12 cellular contexts compared by ENCODE assay signal in the genomic region with DNA sequence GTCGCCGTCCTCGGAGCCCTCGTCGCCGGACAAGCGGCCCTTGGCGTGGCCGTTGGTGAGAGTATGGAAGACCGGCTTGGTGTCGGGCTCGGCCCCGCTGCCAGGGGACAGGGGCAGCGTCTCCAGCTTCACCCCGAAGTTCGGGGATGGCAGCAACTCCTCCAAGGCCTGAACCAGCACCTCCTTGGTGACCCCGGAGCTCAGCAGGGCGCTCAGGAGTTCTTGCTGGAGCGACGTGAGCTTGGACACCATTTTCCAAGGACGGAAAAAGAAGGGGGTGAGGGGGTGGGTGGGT. TPM values are rescaled to one million over a fixed set of nuclear protein-coding genes. Genes with fewer than 3 reads are reported as not detected.
DNase-seq lines count a peak whose midpoint lies in the region; ATAC-seq and TF ChIP-seq lines count a peak whose summit lies in the region.
"Had no signal": no experiment of that assay in that cellular context is flagged by ENCODE, and none has a peak within 500 bp of the region (broad histone marks: within the 10 kb centered on the region; RNA-seq: fewer than 3 reads in every experiment).

No MANE protein-coding gene starts in this region.

- H2AFZ ChIP-seq in OCI-LY7 (ENCODE audit: low read length): no peak overlapping the region

- H3K4me2 ChIP-seq in OCI-LY7 (ENCODE audit: low read length): no peak overlapping the region

- H3K27ac Mint-ChIP-seq in nephron progenitor cell: no peak overlapping the region

- no peaks in the 10 kb centered on the region for H3K9me2 ChIP-seq in OCI-LY7 (ENCODE audit: insufficient read depth, low read length)

- H3K79me2 ChIP-seq in OCI-LY7 (ENCODE audit: insufficient read depth, low read depth, low read length): no peaks in the 10 kb centered on the region

- peak; percentile 6 for ATAC-seq in HG02763 (IDR thresholded peaks at IDR 0.05; ENCODE audit: unreplicated experiment)
- ATAC-seq in GM18867 (IDR thresholded peaks at IDR 0.05; ENCODE audit: unreplicated experiment): no peak
- no peak for ATAC-seq in GM18505 (IDR thresholded peaks at IDR 0.05; ENCODE audit: unreplicated experiment)

- peaks cover 64% of the 10 kb centered on the region for H3K27me3 ChIP-seq in effector memory CD4-positive, alpha-beta T cell (replicated peaks; ENCODE audit: control insufficient read depth, insufficient read depth, low read length, poor library complexity, severe bottlenecking)

- no peaks in the 10 kb centered on the region for H4K20me1 ChIP-seq in OCI-LY7 (ENCODE audit: insufficient read depth, low read length)

- H3K36me3 Mint-ChIP-seq in nephron progenitor cell (ENCODE audit: low read depth): no peaks in the 10 kb centered on the region

- peak overlapping the region; percentile 78 for H3K4me3 Mint-ChIP-seq in nephron progenitor cell

- H3K27ac ChIP-seq in effector memory CD4-positive, alpha-beta T cell (ENCODE audit: insufficient read depth, low read length, poor library complexity, severe bottlenecking): no peak overlapping the region
- H3K27ac ChIP-seq in OCI-LY7 (ENCODE audit: low read depth, low read length, poor library complexity, severe bottlenecking): no peak overlapping the region
- H3K27ac ChIP-seq: adrenal gland, foreskin keratinocyte had no signal

- intact Hi-C loops in OCI-LY7 (cut with micrococcal nuclease; ENCODE audit: unreplicated experiment): no loop called here

- DNase-seq in GM10248 (ENCODE audit: extremely low spot score): peak; percentile 20
- DNase-seq in effector memory CD4-positive, alpha-beta T cell: no peak
- no peak for DNase-seq in nephron progenitor cell
- no peak for DNase-seq in NCI-H1694 treated with DMSO at 0.1 percent for 48 hours (lab: John Stamatoyannopoulos, UW)
- DNase-seq in OCI-LY7 (ENCODE audit: low spot score): no peak
- DNase-seq: adrenal gland, foreskin keratinocyte, NCI-H226 had no signal

- no peaks in the 10 kb centered on the region for H3K36me3 ChIP-seq in effector memory CD4-positive, alpha-beta T cell (ENCODE audit: control insufficient read depth, insufficient read depth, low read length)
- no peaks in the 10 kb centered on the region for H3K36me3 ChIP-seq in OCI-LY7 (ENCODE audit: insufficient read depth, low read length)
- H3K36me3 ChIP-seq: adrenal gland had no signal

- no TSS peak for BruUV-seq in OCI-LY7 (replicated peaks; lab: Mats Ljungman, UMichigan)

- peaks cover 35% of the 10 kb centered on the region for H3K4me1 Mint-ChIP-seq in nephron progenitor cell

- CTCF ChIA-PET in GM10248 (lab: Yijun Ruan, JAX) (interaction anchor here (1.5 to 2.4 kb wide), 4 partner anchors 10 to 26 kb away, joined by 3 to 8 read pairs (median 7); no protein-coding TSS in a partner anchor), OCI-LY7 (lab: Charles Lee; ENCODE audit: unreplicated experiment) (no interaction called here)

- peaks cover 36% of the 10 kb centered on the region for H3K4me1 ChIP-seq in effector memory CD4-positive, alpha-beta T cell (ENCODE audit: control insufficient read depth, insufficient read depth, low read length, poor library complexity, severe bottlenecking)
- H3K4me1 ChIP-seq in OCI-LY7 (ENCODE audit: insufficient read depth, low read length, poor library complexity, severe bottlenecking): no peaks in the 10 kb centered on the region
- H3K4me1 ChIP-seq: foreskin keratinocyte had no signal

- H3K9me3 Mint-ChIP-seq in nephron progenitor cell: no peaks in the 10 kb centered on the region

- POLR2A ChIA-PET in GM10248 (lab: Yijun Ruan, JAX): no interaction called here
- POLR2A ChIA-PET in OCI-LY7 (lab: Charles Lee): no interaction called here

- TF ChIP-seq CTCF in GM10248 (IDR thresholded peaks at IDR 0.05; ENCODE audit: control extremely low read depth, extremely low read depth, low read depth, missing control alignments) (no peak), nephron progenitor cell (IDR thresholded peaks at IDR 0.05) (no peak), OCI-LY7 (conservative IDR thresholded peaks at IDR 0.05; ENCODE audit: low read length) (no peak)

- no peaks in the 10 kb centered on the region for H3K9me3 ChIP-seq in effector memory CD4-positive, alpha-beta T cell (ENCODE audit: control insufficient read depth, low read length)
- no peaks in the 10 kb centered on the region for H3K9me3 ChIP-seq in OCI-LY7 (ENCODE audit: low read length)
- H3K9me3 ChIP-seq: adrenal gland had no signal

- no peak for TF ChIP-seq POLR2A in GM18505 (IDR thresholded peaks at IDR 0.05; ENCODE audit: borderline replicate concordance, extremely low read depth, insufficient read depth, insufficient read length)

- H3K4me3 ChIP-seq in effector memory CD4-positive, alpha-beta T cell (ENCODE audit: insufficient read depth, low read depth, low read length, poor library complexity, severe bottlenecking): peak overlapping the region; percentile 24
- no peak overlapping the region for H3K4me3 ChIP-seq in OCI-LY7 (ENCODE audit: low read depth, low read length, poor library complexity, severe bottlenecking)
- H3K4me3 ChIP-seq: adrenal gland had no signal

- H3K27me3 Mint-ChIP-seq in nephron progenitor cell (ENCODE audit: low read depth, poor library complexity): peaks cover 99% of the 10 kb centered on the region

RNA-seq across cellular contexts. Expression of a gene that starts 0.3 kb away (rescaled TPM):
- not detected in 2 replicates for total RNA-seq in OCI-LY7 (2014; rRNA removed; shearing (Covaris generic))
- total RNA-seq in OCI-LY7 (2022): not detected in 2 replicates
- total RNA-seq: foreskin keratinocyte, subcutaneous adipose tissue had no signal
